ENCODE assay signal across 1 cellular context in genomic region chr6:109441069-109441816, GRCh38.
A peak's percentile ranks its signal among the peaks of the same experiment; 100 is the strongest.
TF ChIP-seq lines count a peak whose summit lies in the region.

No MANE protein-coding gene starts in this region.

TF ChIP-seq in WTC11, 78 proteins besides CTCF, POLR2A, EP300 and RAD21 (continued from another document):
- TF ChIP-seq ARID4B (CRISPR knock-in tag; IDR thresholded peaks at IDR 0.05; ENCODE audit: borderline replicate concordance) = peak; percentile 81
- no peak for TF ChIP-seq CREM (CRISPR knock-in tag; IDR thresholded peaks at IDR 0.05)
- TF ChIP-seq ZNF671 (CRISPR knock-in tag; IDR thresholded peaks at IDR 0.05) = no peak
